ENCODE assay signal across 15 cellular contexts in the genomic region with DNA sequence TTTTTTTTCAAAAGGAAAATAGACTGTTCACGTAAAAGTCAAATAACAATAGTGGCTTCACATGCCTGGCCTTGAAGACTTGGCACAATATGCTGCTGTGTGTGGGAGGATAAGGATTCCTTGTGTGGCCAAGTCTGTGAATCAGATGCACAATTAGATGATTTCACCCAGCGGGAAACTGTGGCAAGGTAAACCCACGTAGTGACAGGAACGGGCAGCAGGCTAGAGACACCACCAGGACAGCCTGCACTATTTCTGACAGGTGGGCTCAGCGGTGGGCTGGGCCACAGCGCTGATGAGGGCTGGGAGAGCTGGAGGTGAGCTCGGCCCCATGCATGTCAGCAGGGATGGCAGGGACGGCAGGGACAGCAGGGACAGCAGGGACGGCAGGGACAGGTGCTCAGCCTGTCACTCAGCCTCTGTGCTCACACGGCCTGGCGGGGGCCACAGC. TPM values are rescaled to one million over a fixed set of nuclear protein-coding genes. Genes with fewer than 3 reads are reported as not detected.
DNase-seq lines count a peak whose midpoint lies in the region; ATAC-seq, FAIRE-seq and TF ChIP-seq lines count a peak whose summit lies in the region.
"Had no signal": no experiment of that assay in that cellular context is flagged by ENCODE, and none has a peak within 500 bp of the region (broad histone marks: within the 10 kb centered on the region; RNA-seq: fewer than 3 reads in every experiment).

No MANE protein-coding gene starts in this region.

- H3K27ac ChIP-seq in RWPE2 (ENCODE audit: poor library complexity, severe bottlenecking) = no peak overlapping the region
- no peak overlapping the region for H3K27ac ChIP-seq in endothelial cell of umbilical vein (ENCODE audit: insufficient read depth, low read depth, low read length)
- H3K27ac ChIP-seq: cardiac muscle cell, heart right ventricle, HL-60 had no signal

- H3K4me3 ChIP-seq in RWPE2 (ENCODE audit: severe bottlenecking) = no peak overlapping the region
- no peak overlapping the region for H3K4me3 ChIP-seq in endothelial cell of umbilical vein (replicated peaks in 1 of 3; ENCODE audit: insufficient read depth in 1 of 3, low read depth in 1 of 3, low read length in 3 of 3)
- H3K4me3 ChIP-seq: cardiac muscle cell had no signal

- TF ChIP-seq CTCF in RWPE2 (IDR thresholded peaks at IDR 0.05; ENCODE audit: poor library complexity, severe bottlenecking) (no peak), endothelial cell of umbilical vein (IDR thresholded peaks at IDR 0.05; ENCODE audit: extremely low read depth in 1 of 2, insufficient read depth in 1 of 2, low read depth in 1 of 2, low read length in 2 of 2) (no peak)

- no peak overlapping the region for H3K4me2 ChIP-seq in endothelial cell of umbilical vein (ENCODE audit: insufficient read depth, low read length)

- CTCF ChIA-PET in endothelial cell of umbilical vein (lab: Charles Lee) = interaction anchor here (0.6 to 1.7 kb wide), 2 partner anchors 137 to 303 kb away, joined by 3 to 6 read pairs; no protein-coding TSS in a partner anchor

- H2AFZ ChIP-seq in endothelial cell of umbilical vein (ENCODE audit: low read depth, low read length) = no peak overlapping the region

- TF ChIP-seq POLR2A in endothelial cell of umbilical vein (IDR thresholded peaks at IDR 0.05; ENCODE audit: low read depth, low read length) = no peak

- POLR2A ChIA-PET in endothelial cell of umbilical vein (lab: Charles Lee) = no interaction called here

- H3K9me1 ChIP-seq in endothelial cell of umbilical vein (replicated peaks; ENCODE audit: control insufficient read depth, extremely low read depth, insufficient read depth, low read length) = no peaks in the 10 kb centered on the region

- H4K20me1 ChIP-seq in endothelial cell of umbilical vein (replicated peaks; ENCODE audit: control insufficient read depth, extremely low read depth, insufficient read depth, low read length) = no peaks in the 10 kb centered on the region

- H3K9me3 ChIP-seq in RWPE2 (ENCODE audit: severe bottlenecking) = no peaks in the 10 kb centered on the region
- H3K9me3 ChIP-seq in endothelial cell of umbilical vein (replicated peaks; ENCODE audit: control insufficient read depth, insufficient read depth, low read length) = no peaks in the 10 kb centered on the region
- H3K9me3 ChIP-seq: heart right ventricle had no signal

- H3K79me2 ChIP-seq in endothelial cell of umbilical vein (ENCODE audit: control insufficient read depth, insufficient read depth, low read length) = no peaks in the 10 kb centered on the region

- ATAC-seq in RWPE2 (ENCODE audit: low read depth) = peak; percentile 35; the same call in 1 of the 3 replicates
- no peak for ATAC-seq in GM21360 (IDR thresholded peaks at IDR 0.05; ENCODE audit: unreplicated experiment)
- ATAC-seq in GM21515 (IDR thresholded peaks at IDR 0.05; ENCODE audit: unreplicated experiment) = no peak
- ATAC-seq: stimulated activated effector memory CD8-positive, alpha-beta T cell treated with anti-CD3 and anti-CD28 coated beads, Interleukin-12 subunit alpha, Interleukin-12 subunit beta, amount 100 ng/mL, for 72 hours had no signal

- H3K36me3 ChIP-seq in RWPE2 (ENCODE audit: low read depth) (no peaks in the 10 kb centered on the region), endothelial cell of umbilical vein (ENCODE audit: control insufficient read depth in 2 of 2, extremely low read depth in 1 of 2, insufficient read depth in 2 of 2, low read length in 2 of 2) (no peaks in the 10 kb centered on the region)
- H3K36me3 ChIP-seq: cardiac muscle cell, heart right ventricle had no signal

- no peak overlapping the region for H3K9ac ChIP-seq in endothelial cell of umbilical vein (replicated peaks; ENCODE audit: extremely low read depth, insufficient read depth, low read length)

- H3K4me1 ChIP-seq in RWPE2 (ENCODE audit: insufficient read depth, poor library complexity, severe bottlenecking) (peaks cover 9% of the 10 kb centered on the region), endothelial cell of umbilical vein (ENCODE audit: control insufficient read depth, extremely low read depth, insufficient read depth, low read length) (no peaks in the 10 kb centered on the region)

- H3K27me3 ChIP-seq in RWPE2 (ENCODE audit: insufficient read depth, poor library complexity, severe bottlenecking) = no peaks in the 10 kb centered on the region
- no peaks in the 10 kb centered on the region for H3K27me3 ChIP-seq in endothelial cell of umbilical vein (ENCODE audit: control insufficient read depth in 2 of 2, insufficient read depth in 2 of 2, low read length in 2 of 2)
- H3K27me3 ChIP-seq: cardiac muscle cell had no signal

- dilution Hi-C loops in endothelial cell of umbilical vein (cut with MboI; ENCODE audit: extremely low pct_ligation_motif_present, low sequenced_read_pairs) = no loop called here

- intact Hi-C loops in endothelial cell of umbilical vein (cut with micrococcal nuclease) = no loop called here
- intact Hi-C loops in posterior vena cava (cut with DNase I) = no loop called here

- FAIRE-seq in endothelial cell of umbilical vein (lab: Jason Lieb, UNC) = no peak

- in situ Hi-C loops in G401 (cut with HindIII; ENCODE audit: low sequenced_read_pairs) = no loop called here

- no TSS peak for BruUV-seq in endothelial cell of umbilical vein (replicated peaks; lab: Mats Ljungman, UMichigan)

- DNase-seq in G401 (ENCODE audit: low spot score) (peak; percentile 37), RWPE2 (ENCODE audit: low spot score) (no peak), endothelial cell of umbilical vein (ENCODE audit: low read depth, low spot score) (peak; percentile 41), posterior vena cava (ENCODE audit: low spot score) (peak; percentile 46), midbrain (lab: John Stamatoyannopoulos, UW) (no peak)
- no peak for DNase-seq in effector CD8-positive, alpha-beta T cell (lab: John Stamatoyannopoulos, UW)
- DNase-seq: heart right ventricle; NCI-H1092; stimulated activated CD4-positive, alpha-beta T cell treated with anti-CD3 and anti-CD28 coated beads, Interleukin-15, amount 100 ng/mL, for 24 hours; T1000 had no signal

TF ChIP-seq in endothelial cell of umbilical vein, 7 proteins besides CTCF, POLR2A, EP300 and RAD21:
- TF ChIP-seq, protein P1, sequence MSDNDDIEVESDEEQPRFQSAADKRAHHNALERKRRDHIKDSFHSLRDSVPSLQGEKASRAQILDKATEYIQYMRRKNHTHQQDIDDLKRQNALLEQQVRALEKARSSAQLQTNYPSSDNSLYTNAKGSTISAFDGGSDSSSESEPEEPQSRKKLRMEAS (IDR thresholded peaks at IDR 0.05; ENCODE audit: insufficient read depth, insufficient read length) = no peak
- TF ChIP-seq FOS (IDR thresholded peaks at IDR 0.05; ENCODE audit: borderline replicate concordance, insufficient read depth, low read length) (no peak), EZH2 (IDR thresholded peaks at IDR 0.05; ENCODE audit: borderline replicate concordance, low read depth, low read length, severe bottlenecking) (no peak), MYC (IDR thresholded peaks at IDR 0.05; ENCODE audit: low read depth, low read length) (no peak), POLR2AphosphoS5 (IDR thresholded peaks at IDR 0.05; ENCODE audit: insufficient read depth, low read depth, low read length) (no peak), GATA2 (IDR thresholded peaks at IDR 0.05; ENCODE audit: insufficient read depth, insufficient read length, low read depth, low read length) (no peak), JUN (IDR thresholded peaks at IDR 0.05; ENCODE audit: borderline replicate concordance, insufficient read depth, insufficient read length, low read depth) (no peak)

RNA-seq across cellular contexts. Expression of a gene that starts 21.6 kb away (rescaled TPM):
- total RNA-seq in G401 (2014; rRNA removed; shearing (Covaris generic)) = 0.03 TPM in 1 of 2 replicates, not detected in the other
- 2.6 and 4.0 TPM in 2 replicates for total RNA-seq in endothelial cell of umbilical vein
- 1.4 and 2.5 TPM in 2 replicates for polyA plus RNA-seq in endothelial cell of umbilical vein
- 0.71 and 1.4 TPM in 2 replicates for polyA plus RNA-seq in endothelial cell of umbilical vein (2011; cell fraction: cytosol; rRNA removed)
- 4.2 and 5.7 TPM in 2 replicates for polyA plus RNA-seq in endothelial cell of umbilical vein (2011; cell fraction: nucleus; rRNA removed)
- polyA plus RNA-seq in endothelial cell of umbilical vein (2012) = 0.13 and 0.52 TPM in 2 replicates
- 0.61 and 2.2 TPM in 2 replicates for polyA minus RNA-seq in endothelial cell of umbilical vein
- polyA minus RNA-seq in endothelial cell of umbilical vein (2011; cell fraction: cytosol; rRNA and poly(A)+ RNA removed) = 1.2 TPM
- polyA minus RNA-seq in endothelial cell of umbilical vein (2011; cell fraction: nucleus; rRNA and poly(A)+ RNA removed) = 3.6 TPM in 2 replicates
- under 1 TPM; 0.79 to 1.00 TPM for total RNA-seq in posterior vena cava

Comparison
In these comparisons a context has a peak if more than half of its experiments do, and no peak if none do; other contexts are left out.
1. DNase-seq: peak in G401 (single experiment), endothelial cell of umbilical vein (single experiment) and posterior vena cava (single experiment); none in RWPE2 (single experiment), midbrain (single experiment) and effector CD8-positive, alpha-beta T cell (single experiment).